ENCODE assay signal across 6 cellular contexts in the genomic region with DNA sequence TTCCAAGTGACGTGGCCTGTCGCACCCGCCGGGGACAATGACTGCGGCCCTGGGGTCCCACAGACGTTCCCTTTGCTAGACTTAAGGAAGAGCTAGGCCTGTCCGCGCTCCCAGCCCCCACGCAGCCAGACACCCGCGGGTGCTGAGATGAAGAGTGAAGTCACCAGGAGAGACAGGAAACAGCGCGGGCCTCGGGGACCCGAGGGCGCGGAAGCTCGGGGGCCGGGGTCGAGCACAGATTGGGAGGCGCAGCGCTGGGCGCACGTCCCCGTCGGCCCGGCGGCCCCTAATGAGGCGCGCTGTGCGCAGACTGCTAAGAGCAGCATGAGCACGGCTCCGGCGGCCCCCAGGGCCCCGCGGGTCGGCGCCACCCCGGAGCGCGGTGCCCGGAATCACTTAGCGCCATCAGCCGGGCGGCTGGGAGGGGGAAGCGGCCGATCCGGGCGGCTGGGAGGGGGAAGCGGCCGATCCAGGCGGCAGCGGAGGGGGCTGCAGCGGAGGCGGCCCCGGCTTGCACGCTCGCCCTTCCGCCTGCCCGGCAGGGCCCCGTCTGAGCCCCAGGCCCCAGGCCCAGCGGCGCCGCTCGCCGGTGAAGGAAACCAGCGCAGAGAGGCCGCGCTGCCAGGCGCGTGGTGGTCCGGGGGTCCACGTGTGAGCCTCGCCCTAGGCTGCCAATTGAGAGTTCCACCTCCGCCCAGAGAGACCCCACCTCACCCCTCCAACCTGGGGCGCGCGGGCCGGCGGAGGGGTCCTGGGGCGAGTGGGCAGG.
DNase-seq lines count a peak whose midpoint lies in the region.

No MANE protein-coding gene starts in this region.

- H3K27ac ChIP-seq in iPS-20b (ENCODE audit: low read length), result no peak overlapping the region

- peak overlapping the region; percentile 11; the same call in 1 of the 2 replicates for H3K9ac ChIP-seq in iPS-20b (ENCODE audit: low read depth, low read length)

- no peaks in the 10 kb centered on the region for H3K4me1 ChIP-seq in iPS-20b (ENCODE audit: insufficient read depth, low read length)

- no peaks in the 10 kb centered on the region for H3K36me3 ChIP-seq in iPS-20b (ENCODE audit: insufficient read depth, low read depth, low read length)

- H3K4me3 ChIP-seq in iPS-20b (ENCODE audit: low read length), result peak overlapping the region; percentile 57; the same call in 1 of the 2 replicates

- no peaks in the 10 kb centered on the region for H3K9me3 ChIP-seq in iPS-20b (ENCODE audit: insufficient read depth, low read depth, low read length)

- DNase-seq in AG20443 (ENCODE audit: low spot score) (peak; percentile 66), foreskin melanocyte (no peak), hypothalamus (lab: John Stamatoyannopoulos, UW) (no peak), SHP77 (lab: John Stamatoyannopoulos, UW) (no peak)
- peak; percentile 75 for DNase-seq in activated CD8-positive, alpha-beta memory T cell treated with anti-CD3 and anti-CD28 coated beads, Interleukin-2, amount 50 U/mL, for 48 hours

- peaks cover 38% of the 10 kb centered on the region for H3K27me3 ChIP-seq in iPS-20b (ENCODE audit: insufficient read depth, low read length)

Comparison
In these comparisons a context has a peak if more than half of its experiments do, and no peak if none do; other contexts are left out.
1. DNase-seq: peak in AG20443 (single experiment) and activated CD8-positive, alpha-beta memory T cell treated with anti-CD3 and anti-CD28 coated beads, Interleukin-2, amount 50 U/mL, for 48 hours (single experiment); none in foreskin melanocyte (single experiment), hypothalamus (0 of 51) and SHP77 (0 of 2).